In genomic region chr6:41071923-41072835, GRCh38 we compare ENCODE assay signal across 8 cellular contexts. TPM values are rescaled to one million over a fixed set of nuclear protein-coding genes. Genes with fewer than 3 reads are reported as not detected.
DNase-seq lines count a peak whose midpoint lies in the region; ATAC-seq and TF ChIP-seq lines count a peak whose summit lies in the region.

Gene OARD1 (minus strand): TSS chr6:41072356. CDS start chr6:41071634, 722 bp downstream.

- H3K36me3 ChIP-seq in left lung = no peaks in the 10 kb centered on the region

- no peaks in the 10 kb centered on the region for H3K27me3 ChIP-seq in left lung

- H3K9me3 Mint-ChIP-seq in dendritic cell treated with granulocyte-macrophage colony-stimulating factor and Interleukin-4, amounts not matched to agents 40 ng/mL and 50 ng/mL, for 4 days = no peaks in the 10 kb centered on the region

- H3K27ac ChIP-seq in left lung = peak within 1 kb of the TSS; percentile 99 to 100

- peak; percentile 53 for ATAC-seq in GM19372 (IDR thresholded peaks at IDR 0.05; ENCODE audit: low read depth, unreplicated experiment)
- ATAC-seq in HG03558 (IDR thresholded peaks at IDR 0.05; ENCODE audit: extremely low read depth, unreplicated experiment) = peak; percentile 44
- ATAC-seq in left lung = peak; percentile 83

- TF ChIP-seq CTCF in left lung (IDR thresholded peaks at IDR 0.05) = no peak

- intact Hi-C loops in dendritic cell treated with granulocyte-macrophage colony-stimulating factor and Interleukin-4, amounts not matched to agents 40 ng/mL and 50 ng/mL, for 4 days (cut with micrococcal nuclease) = loop anchor here (5.0 kb wide), 2 partner anchors 215 to 245 kb away; partner anchors contain the start of gene TREM1
- intact Hi-C loops in left lung (cut with DNase I) = no loop called here

- H3K4me1 ChIP-seq in left lung = peaks cover 11 to 43% of the 10 kb centered on the region in 2 donors

- peak within 1 kb of the TSS; percentile 87 for H3K4me3 Mint-ChIP-seq in dendritic cell treated with granulocyte-macrophage colony-stimulating factor and Interleukin-4, amounts not matched to agents 40 ng/mL and 50 ng/mL, for 4 days

- no peaks in the 10 kb centered on the region for H3K27me3 Mint-ChIP-seq in dendritic cell treated with granulocyte-macrophage colony-stimulating factor and Interleukin-4, amounts not matched to agents 40 ng/mL and 50 ng/mL, for 4 days

- H3K9me3 ChIP-seq in left lung = no peaks in the 10 kb centered on the region

- H3K4me3 ChIP-seq in left lung = peak within 1 kb of the TSS; percentile 88 to 95

- DNase-seq in C1 segment of cervical spinal cord (lab: John Stamatoyannopoulos, UW) (peak; percentile 98 to 100 (median 100)), NCI-H748 treated with DMSO at 0.1 percent for 48 hours (lab: John Stamatoyannopoulos, UW) (peak; percentile 100), left lung (peak; percentile 99 to 100)
- peak; percentile 99 to 100 for DNase-seq in activated CD4-positive, alpha-beta T cell treated with anti-CD3 and anti-CD28 coated beads, Interleukin-2, amount 50 U/mL, for 24 hours (ENCODE audit: low read depth in 1 of 2, low spot score in 1 of 2)
- DNase-seq in stimulated activated CD4-positive, alpha-beta T cell treated with anti-CD3 and anti-CD28 coated beads, Interleukin-4, amount 100 ng/mL, for 1 hour = peak; percentile 100

- peaks cover 59% of the 10 kb centered on the region for H3K36me3 Mint-ChIP-seq in dendritic cell treated with granulocyte-macrophage colony-stimulating factor and Interleukin-4, amounts not matched to agents 40 ng/mL and 50 ng/mL, for 4 days (ENCODE audit: low read depth)

- peak within 1 kb of the TSS; percentile 99 for H3K27ac Mint-ChIP-seq in dendritic cell treated with granulocyte-macrophage colony-stimulating factor and Interleukin-4, amounts not matched to agents 40 ng/mL and 50 ng/mL, for 4 days

- peaks cover 37% of the 10 kb centered on the region for H3K4me1 Mint-ChIP-seq in dendritic cell treated with granulocyte-macrophage colony-stimulating factor and Interleukin-4, amounts not matched to agents 40 ng/mL and 50 ng/mL, for 4 days (ENCODE audit: low read depth)

RNA-seq across cellular contexts. Expression of gene OARD1, which starts in this region (rescaled TPM):
- total RNA-seq in left lung = 10 to 100 TPM; 14.9 to 20.3 TPM

Comparison
In these comparisons a context has a peak if more than half of its experiments do, and no peak if none do; other contexts are left out.
1. Peak in every context shown above with its lines: DNase-seq, ATAC-seq, H3K4me3 ChIP-seq and H3K27ac ChIP-seq.